In the genomic region with DNA sequence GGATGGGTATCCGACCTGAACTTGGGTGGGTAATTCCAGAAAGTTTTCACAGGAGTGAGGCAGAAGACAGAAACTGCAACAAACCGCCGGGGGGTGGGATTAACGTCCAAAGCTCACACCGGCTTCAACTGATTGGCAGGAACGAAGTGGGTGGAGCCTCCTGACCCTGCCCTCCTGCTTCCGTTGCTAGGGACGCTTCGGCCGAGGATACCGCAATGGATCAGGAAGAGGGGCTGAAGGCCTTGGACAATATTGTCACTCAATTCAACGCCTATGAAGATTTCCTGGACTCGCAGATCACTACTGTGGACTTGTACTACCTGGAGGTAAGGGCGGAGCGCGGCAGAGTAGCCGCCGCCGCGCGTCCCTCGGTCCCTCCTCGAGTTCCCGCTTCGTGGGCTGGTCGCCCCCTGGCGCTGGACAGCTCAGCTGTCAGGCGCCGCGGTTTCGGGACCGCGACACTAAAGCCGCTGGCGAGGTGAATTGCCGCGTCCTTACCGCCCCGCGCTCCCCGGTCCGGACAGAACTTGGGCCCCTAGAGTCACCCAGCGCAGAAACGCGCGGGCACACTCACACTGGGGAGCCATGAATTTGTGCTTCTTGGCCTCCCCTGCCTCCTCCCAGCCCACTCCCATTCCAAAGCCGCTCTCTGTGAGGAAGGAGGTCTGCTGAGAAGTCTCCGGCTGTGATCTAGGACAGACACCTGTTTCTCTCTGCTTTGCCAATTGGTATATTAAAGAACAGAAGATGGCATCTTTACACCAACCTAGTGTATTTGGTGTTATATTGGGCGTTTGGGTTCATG, we compare ENCODE assay signal across 8 cellular contexts. TPM values are rescaled to one million over a fixed set of nuclear protein-coding genes. Genes with fewer than 3 reads are reported as not detected.
DNase-seq lines count a peak whose midpoint lies in the region; ATAC-seq and TF ChIP-seq lines count a peak whose summit lies in the region.

CFAP299 (plus strand) TSS at position 177 of the 805 bp plus-strand sequence.

- peak; percentile 86 for DNase-seq in AG10803 (ENCODE audit: low read depth)
- DNase-seq in NCI-H510A treated with DMSO at 0.1 percent for 48 hours (lab: John Stamatoyannopoulos, UW): peak; percentile 64
- DNase-seq in activated CD8-positive, alpha-beta memory T cell treated with anti-CD3 and anti-CD28 coated beads for 1 hour (ENCODE audit: extremely low read depth in 1 of 2, low read depth in 1 of 2): peak; percentile 6 to 18
- peak; percentile 92 for DNase-seq in epithelial cell of esophagus (ENCODE audit: low read depth)
- peak; percentile 52 for DNase-seq in stimulated activated CD8-positive, alpha-beta memory T cell treated with anti-CD3 and anti-CD28 coated beads, Interleukin-4, amount 100 ng/mL, for 24 hours (ENCODE audit: low read depth)

- TF ChIP-seq CTCF in AG10803 (conservative IDR thresholded peaks at IDR 0.05; ENCODE audit: low read length) (peak; percentile 55), epithelial cell of esophagus (IDR thresholded peaks at IDR 0.05; ENCODE audit: insufficient read depth, low read depth, low read length, missing control alignments) (peak; percentile 20)

- H3K4me1 ChIP-seq in mononuclear cell (ENCODE audit: insufficient read depth, low read length): peaks cover 10% of the 10 kb centered on the region

- H3K4me3 ChIP-seq in AG10803 (ENCODE audit: low read length): peak within 1 kb of the TSS; percentile 70
- peak within 1 kb of the TSS; percentile 70 for H3K4me3 ChIP-seq in epithelial cell of esophagus (ENCODE audit: low read length)
- H3K4me3 ChIP-seq in mononuclear cell (ENCODE audit: low read length): peak within 1 kb of the TSS; percentile 39

- H3K9me3 ChIP-seq in mononuclear cell (ENCODE audit: low read depth, low read length): no peaks in the 10 kb centered on the region

- H3K27me3 ChIP-seq in mononuclear cell (ENCODE audit: insufficient read depth, low read length): peaks cover 35% of the 10 kb centered on the region

- peak; percentile 98 for ATAC-seq in GM19043 (IDR thresholded peaks at IDR 0.05; ENCODE audit: low read depth, unreplicated experiment)
- ATAC-seq in HG03342 (IDR thresholded peaks at IDR 0.05; ENCODE audit: unreplicated experiment): peak; percentile 99

RNA-seq across cellular contexts. Expression of gene CFAP299, which starts in this region (rescaled TPM):
- total RNA-seq in mononuclear cell: 0.10 TPM

Comparison
In these comparisons a context has a peak if more than half of its experiments do, and no peak if none do; other contexts are left out.
1. Peak in every context shown above with its lines: DNase-seq, ATAC-seq and H3K4me3 ChIP-seq.
2. DNase-seq: peak in every context shown above with its lines; median percentile 92 in epithelial cell of esophagus; 86 in AG10803; 64 in NCI-H510A treated with DMSO at 0.1 percent for 48 hours; 52 in stimulated activated CD8-positive, alpha-beta memory T cell treated with anti-CD3 and anti-CD28 coated beads, Interleukin-4, amount 100 ng/mL, for 24 hours; 12 in activated CD8-positive, alpha-beta memory T cell treated with anti-CD3 and anti-CD28 coated beads for 1 hour.